ENCODE assay signal across 13 cellular contexts in the genomic region with DNA sequence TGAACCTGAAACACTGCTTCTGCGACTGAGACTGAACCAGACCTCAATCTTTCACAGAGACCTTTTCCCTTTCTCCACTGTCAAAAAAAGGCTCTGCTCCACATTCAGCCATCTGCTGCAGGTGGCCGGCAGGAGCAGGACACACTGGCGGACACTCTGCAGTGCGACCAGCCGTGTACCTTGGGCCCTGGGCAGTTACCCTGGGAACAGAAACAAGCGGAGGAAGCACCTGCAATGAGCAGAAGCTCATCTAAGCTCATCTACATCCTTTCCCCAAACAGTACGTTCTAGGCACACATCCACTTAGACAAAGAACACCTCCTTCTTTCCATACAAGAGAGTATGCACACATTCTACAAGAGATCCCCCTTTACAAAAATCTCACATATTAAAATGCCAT. TPM values are rescaled to one million over a fixed set of nuclear protein-coding genes. Genes with fewer than 3 reads are reported as not detected.
A peak's percentile ranks its signal among the peaks of the same experiment; 100 is the strongest.
DNase-seq lines count a peak whose midpoint lies in the region; ATAC-seq and TF ChIP-seq lines count a peak whose summit lies in the region.
"Had no signal": no experiment of that assay in that cellular context is flagged by ENCODE, and none has a peak within 500 bp of the region (broad histone marks: within the 10 kb centered on the region; RNA-seq: fewer than 3 reads in every experiment).

No MANE protein-coding gene starts in this region.

- H3K4me1 Mint-ChIP-seq in osteocyte (ENCODE audit: unreplicated experiment): peaks cover 64% of the 10 kb centered on the region

- peak; percentile 41 for DNase-seq in NCI-H146 (lab: John Stamatoyannopoulos, UW)
- no peak for DNase-seq in NCI-H146 treated with DMSO at 0.1 percent for 48 hours (lab: John Stamatoyannopoulos, UW; ENCODE audit: unreplicated experiment)
- no peak for DNase-seq in vagina (ENCODE audit: extremely low spot score in 2 of 2)
- no peak for DNase-seq in GOT3 (lab: John Stamatoyannopoulos, UW)
- no peak for DNase-seq in osteocyte (ENCODE audit: extremely low spot score, unreplicated experiment)
- DNase-seq: head of caudate nucleus had no signal

- no peak overlapping the region for H3K4me3 Mint-ChIP-seq in osteocyte (ENCODE audit: unreplicated experiment)
- H3K4me3 Mint-ChIP-seq: mesothelial cell of epicardium had no signal

- H3K27ac ChIP-seq in parathyroid adenoma (peak overlapping the region; percentile 0), vagina (no peak overlapping the region)

- H3K27me3 ChIP-seq in parathyroid adenoma (ENCODE audit: control insufficient read depth, insufficient read depth, low read length) (no peaks in the 10 kb centered on the region), vagina (no peaks in the 10 kb centered on the region)
- H3K27me3 ChIP-seq: dorsolateral prefrontal cortex had no signal

- H2AFZ ChIP-seq in parathyroid adenoma: no peak overlapping the region

- intact Hi-C loops in vagina (cut with DNase I): no loop called here

- H3K36me3 Mint-ChIP-seq in osteocyte (ENCODE audit: unreplicated experiment): peaks cover 2% of the 10 kb centered on the region
- H3K36me3 Mint-ChIP-seq: mesothelial cell of epicardium had no signal

- H3K4me3 ChIP-seq in parathyroid adenoma (ENCODE audit: low read depth, low read length) (no peak overlapping the region), vagina (no peak overlapping the region)
- H3K4me3 ChIP-seq: dorsolateral prefrontal cortex, skin epidermis had no signal

- no peaks in the 10 kb centered on the region for H3K9me3 Mint-ChIP-seq in osteocyte (ENCODE audit: unreplicated experiment)
- H3K9me3 Mint-ChIP-seq: activated naive CD4-positive, alpha-beta T cell treated with anti-CD3 and anti-CD28 coated beads, Interleukin-2, amount 50 U/mL, for 72 hours; mesothelial cell of epicardium had no signal

- H3K4me1 ChIP-seq in parathyroid adenoma (peaks cover 17% of the 10 kb centered on the region), vagina (peaks cover 60% of the 10 kb centered on the region)

- no peak overlapping the region for H3K9ac ChIP-seq in parathyroid adenoma

- no peak for TF ChIP-seq POLR2A in vagina (IDR thresholded peaks at IDR 0.05)

- H3K9me3 ChIP-seq in parathyroid adenoma (ENCODE audit: control insufficient read depth, low read length) (no peaks in the 10 kb centered on the region), vagina (no peaks in the 10 kb centered on the region)

- peak; percentile 44 for ATAC-seq in GM21529 (IDR thresholded peaks at IDR 0.05; ENCODE audit: unreplicated experiment)
- ATAC-seq in HG03520 (IDR thresholded peaks at IDR 0.05; ENCODE audit: unreplicated experiment): peak; percentile 41
- ATAC-seq: activated naive CD4-positive, alpha-beta T cell treated with anti-CD3 and anti-CD28 coated beads, Interleukin-2, amount 50 U/mL, for 72 hours had no signal

- H3K36me3 ChIP-seq in parathyroid adenoma (ENCODE audit: control insufficient read depth, insufficient read depth, low read length): no peaks in the 10 kb centered on the region
- no peaks in the 10 kb centered on the region for H3K36me3 ChIP-seq in vagina

- H3K79me2 ChIP-seq in parathyroid adenoma: peaks cover 17% of the 10 kb centered on the region

- H3K4me2 ChIP-seq in parathyroid adenoma (ENCODE audit: low read length): no peak overlapping the region

- H3K27me3 Mint-ChIP-seq in osteocyte (ENCODE audit: unreplicated experiment): no peaks in the 10 kb centered on the region

- no peak overlapping the region for H3K27ac Mint-ChIP-seq in osteocyte (ENCODE audit: unreplicated experiment)
- H3K27ac Mint-ChIP-seq: mesothelial cell of epicardium had no signal

- TF ChIP-seq CTCF in parathyroid adenoma (IDR thresholded peaks at IDR 0.05) (no peak), vagina (IDR thresholded peaks at IDR 0.05) (no peak), osteocyte (IDR thresholded peaks at IDR 0.05) (no peak)

RNA-seq across cellular contexts. Expression of a gene that starts 22.8 kb away (rescaled TPM):
- 26.3 TPM for total RNA-seq in vagina
- total RNA-seq in osteocyte: 86.6 and 88.6 TPM in 2 replicates
